23 cellular contexts compared by ENCODE assay signal in genomic region chr18:36905560-36905959, GRCh38.
DNase-seq lines count a peak whose midpoint lies in the region; ATAC-seq, FAIRE-seq and TF ChIP-seq lines count a peak whose summit lies in the region.
"Had no signal": no experiment of that assay in that cellular context is flagged by ENCODE, and none has a peak within 500 bp of the region (broad histone marks: within the 10 kb centered on the region; RNA-seq: fewer than 3 reads in every experiment).

No MANE protein-coding gene starts in this region.

- no peaks in the 10 kb centered on the region for H3K27me3 Mint-ChIP-seq in chondrocyte (ENCODE audit: low read depth)
- H3K27me3 Mint-ChIP-seq: CD4-positive, alpha-beta T cell; IgD-negative memory B cell had no signal

- no peak overlapping the region for H3K4me3 Mint-ChIP-seq in chondrocyte (ENCODE audit: unreplicated experiment)
- H3K4me3 Mint-ChIP-seq: CD4-positive, alpha-beta T cell; GM23338; IgD-negative memory B cell had no signal

- TF ChIP-seq CTCF in chondrocyte (IDR thresholded peaks at IDR 0.05), result no peak

- peaks cover 2% of the 10 kb centered on the region for H3K36me3 Mint-ChIP-seq in chondrocyte (ENCODE audit: low read depth)

- no peak for TF ChIP-seq POLR2A in GM12891 (IDR thresholded peaks at IDR 0.05; ENCODE audit: low read depth, low read length)

- peak overlapping the region; percentile 36 for H3K27ac Mint-ChIP-seq in chondrocyte (ENCODE audit: unreplicated experiment)
- H3K27ac Mint-ChIP-seq: CD4-positive, alpha-beta T cell; GM23338; IgD-negative memory B cell had no signal

- ATAC-seq in HG02571 (IDR thresholded peaks at IDR 0.05; ENCODE audit: unreplicated experiment) (no peak), HG02884 (IDR thresholded peaks at IDR 0.05; ENCODE audit: unreplicated experiment) (no peak)
- ATAC-seq in stimulated activated naive CD8-positive, alpha-beta T cell treated with anti-CD3 and anti-CD28 coated beads, Interleukin-15, Interleukin-2, amounts not matched to agents 100 U/mL and 50 U/mL, for 24 hours, result no peak
- ATAC-seq: GM12878, GM23338, HepG2 had no signal

- peaks cover 5% of the 10 kb centered on the region for H3K9me3 Mint-ChIP-seq in chondrocyte (ENCODE audit: low read depth)
- H3K9me3 Mint-ChIP-seq: CD4-positive, alpha-beta T cell; GM23338; IgD-negative memory B cell had no signal

- DNase-seq in GM12891 (ENCODE audit: insufficient read length, low spot score), result no peak
- peak; percentile 2 to 66 for DNase-seq in NCI-H446 (lab: John Stamatoyannopoulos, UW)
- peak; percentile 52 for DNase-seq in NCI-H82 (lab: John Stamatoyannopoulos, UW)
- DNase-seq in chondrocyte (ENCODE audit: low spot score), result no peak
- no peak for DNase-seq in stimulated activated naive CD8-positive, alpha-beta T cell treated with anti-CD3 and anti-CD28 coated beads, Interleukin-15, Interleukin-2, amounts not matched to agents 100 U/mL and 50 U/mL, for 24 hours
- DNase-seq in ureter (ENCODE audit: low spot score), result no peak
- DNase-seq: AML-193; Caco-2; CD4-positive, alpha-beta T cell; DMS53; DND-41; EL; HCEC 1CT; KG1 had no signal

- FAIRE-seq in GM12891 (lab: Jason Lieb, UNC), result peak; percentile 26
- FAIRE-seq: A204.1, GM12878, GM18507, H54, HepG2 had no signal

- peaks cover 27% of the 10 kb centered on the region for H3K4me1 Mint-ChIP-seq in chondrocyte (ENCODE audit: low read depth)
- H3K4me1 Mint-ChIP-seq: GM23338, IgD-negative memory B cell had no signal

TF ChIP-seq in GM12891, 5 proteins besides CTCF, POLR2A, EP300 and RAD21:
- no peak for TF ChIP-seq PAX5 (IDR thresholded peaks at IDR 0.05; ENCODE audit: insufficient read depth, low read length, severe bottlenecking)
- TF ChIP-seq POLR2AphosphoS5 (IDR thresholded peaks at IDR 0.05; ENCODE audit: low read depth, low read length), result no peak
- TF ChIP-seq POU2F2 (IDR thresholded peaks at IDR 0.05; ENCODE audit: low read depth, low read length), result no peak
- TF ChIP-seq TAF1 (IDR thresholded peaks at IDR 0.05; ENCODE audit: low read depth, low read length), result no peak
- no peak for TF ChIP-seq SPI1 (IDR thresholded peaks at IDR 0.05; ENCODE audit: low read depth, low read length)

Comparison
In these comparisons a context has a peak if more than half of its experiments do, and no peak if none do; other contexts are left out.
1. DNase-seq: peak in NCI-H446 (2 of 2) and NCI-H82 (single experiment); none in GM12891 (single experiment), chondrocyte (single experiment), stimulated activated naive CD8-positive, alpha-beta T cell treated with anti-CD3 and anti-CD28 coated beads, Interleukin-15, Interleukin-2, amounts not matched to agents 100 U/mL and 50 U/mL, for 24 hours (single experiment) and ureter (single experiment).